Comparison of ENCODE assay signal across 9 cellular contexts in genomic region chr1:109151146-109151545, GRCh38. TPM values are rescaled to one million over a fixed set of nuclear protein-coding genes. Genes with fewer than 3 reads are reported as not detected.
DNase-seq lines count a peak whose midpoint lies in the region; ATAC-seq and TF ChIP-seq lines count a peak whose summit lies in the region.
"Had no signal": no experiment of that assay in that cellular context is flagged by ENCODE, and none has a peak within 500 bp of the region (broad histone marks: within the 10 kb centered on the region; RNA-seq: fewer than 3 reads in every experiment).

No MANE protein-coding gene starts in this region.

- intact Hi-C loops in activated naive CD4-positive, alpha-beta T cell treated with anti-CD3 and anti-CD28 coated beads for 36 hours (cut with micrococcal nuclease) = no loop called here

- DNase-seq in HEK293T (ENCODE audit: extremely low spot score) (peak; percentile 45), amniotic stem cell (lab: John Stamatoyannopoulos, UW) (peak; percentile 20), hepatocyte (ENCODE audit: low spot score) (peak; percentile 56), skeletal muscle cell (ENCODE audit: low read depth) (peak; percentile 37)
- DNase-seq in activated T-cell treated with anti-CD3 and anti-CD28 coated beads, Interleukin-2, amount 50 U/mL, for 24 hours = no peak
- DNase-seq in effector CD8-positive, alpha-beta T cell (lab: John Stamatoyannopoulos, UW) = no peak
- DNase-seq in activated naive CD4-positive, alpha-beta T cell treated with anti-CD3 and anti-CD28 coated beads for 36 hours = no peak
- DNase-seq: activated gamma-delta T cell treated with Interleukin-2 at 50 U/mL for 16 hours had no signal

- peak overlapping the region; percentile 72 for H3K27ac ChIP-seq in hepatocyte

- POLR2A ChIA-PET in HEK293T (lab: Yijun Ruan, JAX) = interaction anchor here (1.8 kb wide), 1 partner anchor 51 kb away, joined by 8 read pairs; no protein-coding TSS in a partner anchor

- peaks cover 7% of the 10 kb centered on the region for H3K4me1 ChIP-seq in hepatocyte (ENCODE audit: insufficient read depth)

- H3K4me3 ChIP-seq in hepatocyte = no peak overlapping the region
- no peak overlapping the region for H3K4me3 ChIP-seq in skeletal muscle cell (ENCODE audit: low read depth, low read length)

- no peaks in the 10 kb centered on the region for H4K20me1 ChIP-seq in hepatocyte (ENCODE audit: insufficient read depth, poor library complexity, severe bottlenecking)

- 52% methylated on average over 3 of the region's 3 CpGs for WGBS in hepatocyte (ENCODE audit: low lambda C conversion rate, missing lambda C conversion rate)

- no peaks in the 10 kb centered on the region for H3K36me3 Mint-ChIP-seq in activated T-cell treated with anti-CD3 and anti-CD28 coated beads, Interleukin-2, amount 50 U/mL, for 24 hours (ENCODE audit: low read depth)
- no peaks in the 10 kb centered on the region for H3K36me3 Mint-ChIP-seq in activated naive CD4-positive, alpha-beta T cell treated with anti-CD3 and anti-CD28 coated beads for 36 hours (ENCODE audit: low read depth)

- no peaks in the 10 kb centered on the region for H3K9me2 ChIP-seq in hepatocyte (replicated peaks; ENCODE audit: insufficient read depth)

- H3K4me2 ChIP-seq in hepatocyte = no peak overlapping the region

- no peak for TF ChIP-seq CTCF in hepatocyte (IDR thresholded peaks at IDR 0.05; ENCODE audit: poor library complexity)

- H2AFZ ChIP-seq in hepatocyte = peak overlapping the region; percentile 25

- H3K4me1 Mint-ChIP-seq in activated T-cell treated with anti-CD3 and anti-CD28 coated beads, Interleukin-2, amount 50 U/mL, for 24 hours (ENCODE audit: low read depth) = no peaks in the 10 kb centered on the region
- H3K4me1 Mint-ChIP-seq in activated naive CD4-positive, alpha-beta T cell treated with anti-CD3 and anti-CD28 coated beads for 36 hours (ENCODE audit: low read depth) = no peaks in the 10 kb centered on the region

- no peak overlapping the region for H3K27ac Mint-ChIP-seq in activated T-cell treated with anti-CD3 and anti-CD28 coated beads, Interleukin-2, amount 50 U/mL, for 24 hours
- no peak overlapping the region for H3K27ac Mint-ChIP-seq in activated naive CD4-positive, alpha-beta T cell treated with anti-CD3 and anti-CD28 coated beads for 36 hours

- ATAC-seq in HG03159 (IDR thresholded peaks at IDR 0.05; ENCODE audit: unreplicated experiment) = no peak

- H3K36me3 ChIP-seq in hepatocyte (replicated peaks; ENCODE audit: insufficient read depth, low read depth) = no peaks in the 10 kb centered on the region

- no peaks in the 10 kb centered on the region for H3K9me3 ChIP-seq in hepatocyte (ENCODE audit: low read depth)

- H3K79me2 ChIP-seq in hepatocyte = no peaks in the 10 kb centered on the region

- H3K27me3 Mint-ChIP-seq in activated T-cell treated with anti-CD3 and anti-CD28 coated beads, Interleukin-2, amount 50 U/mL, for 24 hours = no peaks in the 10 kb centered on the region
- H3K27me3 Mint-ChIP-seq in activated naive CD4-positive, alpha-beta T cell treated with anti-CD3 and anti-CD28 coated beads for 36 hours (ENCODE audit: low read depth) = no peaks in the 10 kb centered on the region

- CTCF ChIA-PET in HEK293T (lab: Yijun Ruan, JAX) = no interaction called here
- CTCF ChIA-PET in activated naive CD4-positive, alpha-beta T cell treated with anti-CD3 and anti-CD28 coated beads for 36 hours (lab: Charles Lee) = no interaction called here

- no peak overlapping the region for H3K4me3 Mint-ChIP-seq in activated T-cell treated with anti-CD3 and anti-CD28 coated beads, Interleukin-2, amount 50 U/mL, for 24 hours
- H3K4me3 Mint-ChIP-seq in activated naive CD4-positive, alpha-beta T cell treated with anti-CD3 and anti-CD28 coated beads for 36 hours = no peak overlapping the region

- no peaks in the 10 kb centered on the region for H3K9me3 Mint-ChIP-seq in activated T-cell treated with anti-CD3 and anti-CD28 coated beads, Interleukin-2, amount 50 U/mL, for 24 hours
- no peaks in the 10 kb centered on the region for H3K9me3 Mint-ChIP-seq in activated naive CD4-positive, alpha-beta T cell treated with anti-CD3 and anti-CD28 coated beads for 36 hours

- H3K27me3 ChIP-seq in hepatocyte = no peaks in the 10 kb centered on the region

TF ChIP-seq in HEK293T, 16 proteins besides CTCF, POLR2A, EP300 and RAD21:
- no peak for TF ChIP-seq FOXK2 (IDR thresholded peaks at IDR 0.05)
- no peak for TF ChIP-seq LEF1 (IDR thresholded peaks at IDR 0.05; ENCODE audit: borderline replicate concordance)
- TF ChIP-seq CTBP1 (IDR thresholded peaks at IDR 0.05; ENCODE audit: borderline replicate concordance) = no peak
- no peak for TF ChIP-seq NFRKB (IDR thresholded peaks at IDR 0.05)
- TF ChIP-seq L3MBTL2 (conservative IDR thresholded peaks at IDR 0.05) = no peak
- TF ChIP-seq TARDBP (IDR thresholded peaks at IDR 0.05) = no peak
- no peak for TF ChIP-seq ARNT (IDR thresholded peaks at IDR 0.05)
- TF ChIP-seq PKNOX1 (IDR thresholded peaks at IDR 0.05) = no peak

RNA-seq across cellular contexts. Expression of gene ELAPOR1, which starts 37.2 kb away (rescaled TPM):
- 2.5 and 3.0 TPM in 2 replicates for total RNA-seq in hepatocyte
- 1.6 and 1.8 TPM in 2 replicates for polyA plus RNA-seq in hepatocyte
- 1 to 10 TPM; 4.4 to 5.4 TPM for total RNA-seq in activated naive CD4-positive, alpha-beta T cell treated with anti-CD3 and anti-CD28 coated beads for 36 hours

Comparison
In these comparisons a context has a peak if more than half of its experiments do, and no peak if none do; other contexts are left out.
1. DNase-seq: peak in HEK293T (single experiment), amniotic stem cell (single experiment), hepatocyte (single experiment) and skeletal muscle cell (single experiment); none in activated T-cell treated with anti-CD3 and anti-CD28 coated beads, Interleukin-2, amount 50 U/mL, for 24 hours (single experiment), effector CD8-positive, alpha-beta T cell (single experiment) and activated naive CD4-positive, alpha-beta T cell treated with anti-CD3 and anti-CD28 coated beads for 36 hours (single experiment).